Comparison of ENCODE assay signal across 8 cellular contexts in the genomic region with DNA sequence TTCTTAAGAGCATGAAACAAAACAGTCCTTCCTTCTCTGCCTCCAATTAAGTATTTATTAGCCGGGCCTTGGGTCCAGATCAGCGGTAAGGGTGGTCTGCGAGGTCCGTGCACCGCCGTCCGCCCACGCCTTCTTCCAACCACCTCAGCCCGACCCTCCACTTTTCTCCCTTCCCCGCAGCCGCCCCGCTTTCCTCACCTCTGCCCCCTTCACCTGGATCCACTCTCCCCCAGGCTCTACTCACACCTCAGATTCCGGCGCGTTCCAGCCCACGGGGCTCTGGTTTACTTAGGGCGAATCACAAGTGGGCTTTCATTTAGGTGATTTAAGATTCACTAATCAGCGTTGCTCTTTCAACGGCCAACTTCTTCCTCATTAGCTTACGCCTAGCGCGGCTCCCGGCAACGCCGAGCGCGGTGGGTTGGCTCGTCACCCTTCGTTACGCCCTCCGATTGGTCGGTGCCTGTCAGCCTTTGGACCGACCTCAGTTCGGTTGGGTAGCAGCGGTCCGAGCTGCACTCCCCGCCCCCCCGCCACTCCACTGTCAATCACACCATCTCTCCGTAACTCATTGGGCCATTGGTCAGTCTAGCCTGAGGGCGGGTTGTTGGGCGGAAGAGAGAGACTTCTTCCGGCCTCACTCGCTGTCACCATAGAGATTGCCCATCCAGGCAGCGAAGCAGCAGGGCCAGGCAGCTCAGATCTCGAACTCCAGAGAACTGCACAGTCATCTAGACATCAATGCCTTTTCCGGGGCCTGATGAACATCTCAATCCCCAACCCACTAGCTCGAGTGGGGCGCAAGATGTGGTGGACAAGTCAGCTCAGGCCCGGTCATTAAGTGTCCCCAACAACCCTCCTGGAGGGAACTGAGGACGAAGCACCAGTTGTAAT. TPM values are rescaled to one million over a fixed set of nuclear protein-coding genes. Genes with fewer than 3 reads are reported as not detected.
DNase-seq lines count a peak whose midpoint lies in the region; ATAC-seq and TF ChIP-seq lines count a peak whose summit lies in the region.

A gene (minus strand): TSS at position 286 of the 894 bp plus-strand sequence. CDS start 9,385 bp downstream, outside the sequence.

- POLR2A ChIA-PET in activated naive CD8-positive, alpha-beta T cell treated with anti-CD3 and anti-CD28 coated beads, Interleukin-2, amount 10 ng/mL, durations not matched to agents 7 days and 5 days (lab: Charles Lee): interaction anchor here (0.5 to 2.0 kb wide), 6 partner anchors 19 to 350 kb away, joined by 3 to 11 read pairs (median 5); a partner anchor contains a TSS

- peak within 1 kb of the TSS; percentile 99 for H3K4me3 Mint-ChIP-seq in activated naive CD8-positive, alpha-beta T cell treated with anti-CD3 and anti-CD28 coated beads, Interleukin-2, amount 10 ng/mL, durations not matched to agents 7 days and 5 days
- peak within 1 kb of the TSS; percentile 100 for H3K4me3 Mint-ChIP-seq in glutamatergic neuron (ENCODE audit: unreplicated experiment)

- ATAC-seq in HG02678 (IDR thresholded peaks at IDR 0.05; ENCODE audit: unreplicated experiment) (peak; percentile 98), thoracic aorta (ENCODE audit: insufficient number of reproducible peaks, low FRiP score, low read depth) (peak; percentile 98)
- ATAC-seq in activated naive CD8-positive, alpha-beta T cell treated with anti-CD3 and anti-CD28 coated beads, Interleukin-2, amount 10 ng/mL, durations not matched to agents 7 days and 5 days (ENCODE audit: low read depth): peak; percentile 99

- H3K4me3 ChIP-seq in SU-DHL-6 (ENCODE audit: insufficient read depth, low read length, poor library complexity, severe bottlenecking) (peak within 1 kb of the TSS; percentile 84), osteoblast (ENCODE audit: insufficient read depth, low read length) (peak within 1 kb of the TSS; percentile 85), thoracic aorta (peak within 1 kb of the TSS; percentile 92)

- H3F3A ChIP-seq in SU-DHL-6 (ENCODE audit: insufficient read depth): peaks cover 2% of the 10 kb centered on the region

- peak; percentile 35 for TF ChIP-seq POLR2A in GM10847 (IDR thresholded peaks at IDR 0.05; ENCODE audit: extremely low read depth, insufficient read length)

- H3K27ac ChIP-seq in SU-DHL-6 (ENCODE audit: low read depth, low read length) (peak within 1 kb of the TSS; percentile 38), osteoblast (ENCODE audit: low read depth, low read length) (peak within 1 kb of the TSS; percentile 75), thoracic aorta (peak within 1 kb of the TSS; percentile 59 to 64)

- H3K9me3 ChIP-seq in SU-DHL-6 (ENCODE audit: insufficient read depth, low read length) (no peaks in the 10 kb centered on the region), osteoblast (ENCODE audit: low read depth, low read length) (no peaks in the 10 kb centered on the region), thoracic aorta (no peaks in the 10 kb centered on the region)

- H4K20me1 ChIP-seq in SU-DHL-6 (ENCODE audit: low read depth, low read length) (no peaks in the 10 kb centered on the region), osteoblast (ENCODE audit: insufficient read depth, low read length) (no peaks in the 10 kb centered on the region)

- peak within 1 kb of the TSS; percentile 96 for H3K27ac Mint-ChIP-seq in activated naive CD8-positive, alpha-beta T cell treated with anti-CD3 and anti-CD28 coated beads, Interleukin-2, amount 10 ng/mL, durations not matched to agents 7 days and 5 days
- H3K27ac Mint-ChIP-seq in glutamatergic neuron (ENCODE audit: unreplicated experiment): peak within 1 kb of the TSS; percentile 95

- H3K4me2 ChIP-seq in SU-DHL-6 (ENCODE audit: low read depth, low read length, poor library complexity, severe bottlenecking) (peak within 1 kb of the TSS; percentile 84), osteoblast (ENCODE audit: insufficient read depth, low read length) (peak within 1 kb of the TSS; percentile 91)

- TF ChIP-seq CTCF in SU-DHL-6 (IDR thresholded peaks at IDR 0.05; ENCODE audit: insufficient read depth, low read length, poor library complexity, severe bottlenecking): no peak
- no peak for TF ChIP-seq CTCF in glutamatergic neuron (IDR thresholded peaks at IDR 0.05; ENCODE audit: partially characterized antibody, unreplicated experiment)
- TF ChIP-seq CTCF in osteoblast (IDR thresholded peaks at IDR 0.05; ENCODE audit: extremely low read depth, low read depth, low read length): no peak
- TF ChIP-seq CTCF in thoracic aorta (IDR thresholded peaks at IDR 0.05): no peak

- peaks cover 16% of the 10 kb centered on the region for H3K4me1 Mint-ChIP-seq in activated naive CD8-positive, alpha-beta T cell treated with anti-CD3 and anti-CD28 coated beads, Interleukin-2, amount 10 ng/mL, durations not matched to agents 7 days and 5 days
- H3K4me1 Mint-ChIP-seq in glutamatergic neuron (ENCODE audit: low read depth, unreplicated experiment): peaks cover 12% of the 10 kb centered on the region

- H3K36me3 Mint-ChIP-seq in activated naive CD8-positive, alpha-beta T cell treated with anti-CD3 and anti-CD28 coated beads, Interleukin-2, amount 10 ng/mL, durations not matched to agents 7 days and 5 days: peaks cover 1% of the 10 kb centered on the region
- no peaks in the 10 kb centered on the region for H3K36me3 Mint-ChIP-seq in glutamatergic neuron (ENCODE audit: unreplicated experiment)

- no peaks in the 10 kb centered on the region for H3K9me3 Mint-ChIP-seq in activated naive CD8-positive, alpha-beta T cell treated with anti-CD3 and anti-CD28 coated beads, Interleukin-2, amount 10 ng/mL, durations not matched to agents 7 days and 5 days
- H3K9me3 Mint-ChIP-seq in glutamatergic neuron (ENCODE audit: unreplicated experiment): peaks cover 2% of the 10 kb centered on the region

- H3K9ac ChIP-seq in SU-DHL-6 (ENCODE audit: low read length): peak within 1 kb of the TSS; percentile 71

- H3K36me3 ChIP-seq in SU-DHL-6 (ENCODE audit: low read length) (0 out of 2 replicates have a peak, but pooled peaks cover 2% of the 10 kb centered on the region), osteoblast (ENCODE audit: insufficient read depth, low read length) (no peaks in the 10 kb centered on the region), thoracic aorta (no peaks in the 10 kb centered on the region)

- H3K79me2 ChIP-seq in SU-DHL-6 (ENCODE audit: insufficient read depth, low read length): peaks cover 12% of the 10 kb centered on the region; the same call in 1 of the 2 replicates
- H3K79me2 ChIP-seq in osteoblast (ENCODE audit: insufficient read depth, low read length): peaks cover 9% of the 10 kb centered on the region

- H2AFZ ChIP-seq in SU-DHL-6 (ENCODE audit: low read depth, low read length, severe bottlenecking) (peak within 1 kb of the TSS; percentile 65), osteoblast (ENCODE audit: low read length) (peak within 1 kb of the TSS; percentile 99)

- H3K4me1 ChIP-seq in osteoblast (ENCODE audit: insufficient read depth, low read length) (no peaks in the 10 kb centered on the region), thoracic aorta (ENCODE audit: control insufficient read depth in 1 of 2, low read depth in 2 of 2) (peaks cover 6 to 9% of the 10 kb centered on the region in 2 donors)

- DNase-seq in NCI-H128 (lab: John Stamatoyannopoulos, UW; ENCODE audit: unreplicated experiment) (peak; percentile 73), glutamatergic neuron (peak; percentile 98), osteoblast (ENCODE audit: insufficient read length, low spot score, missing footprints) (peak; percentile 99), thoracic aorta (ENCODE audit: low spot score) (peak; percentile 96)
- peak; percentile 90 for DNase-seq in activated naive CD8-positive, alpha-beta T cell treated with anti-CD3 and anti-CD28 coated beads, Interleukin-2, amount 10 ng/mL, durations not matched to agents 7 days and 5 days

- H3K9me2 ChIP-seq in SU-DHL-6 (replicated peaks; ENCODE audit: insufficient read depth, low read length): no peaks in the 10 kb centered on the region

- no peaks in the 10 kb centered on the region for H3K27me3 ChIP-seq in SU-DHL-6 (ENCODE audit: low read length)
- H3K27me3 ChIP-seq in osteoblast (ENCODE audit: insufficient read depth, low read length): no peaks in the 10 kb centered on the region
- H3K27me3 ChIP-seq in thoracic aorta (replicated peaks; ENCODE audit: insufficient read depth): no peaks in the 10 kb centered on the region

- H3K27me3 Mint-ChIP-seq in activated naive CD8-positive, alpha-beta T cell treated with anti-CD3 and anti-CD28 coated beads, Interleukin-2, amount 10 ng/mL, durations not matched to agents 7 days and 5 days: peaks cover 8% of the 10 kb centered on the region
- peaks cover 2% of the 10 kb centered on the region for H3K27me3 Mint-ChIP-seq in glutamatergic neuron (ENCODE audit: unreplicated experiment)

RNA-seq across cellular contexts. Expression of the gene that starts here (rescaled TPM):
- 10 to 100 TPM; 13.1 to 14.3 TPM for total RNA-seq in activated naive CD8-positive, alpha-beta T cell treated with anti-CD3 and anti-CD28 coated beads, Interleukin-2, amount 10 ng/mL, durations not matched to agents 7 days and 5 days
- 15.8 TPM for total RNA-seq in glutamatergic neuron (ENCODE audit: unreplicated experiment)
- total RNA-seq in osteoblast: 22.1 and 30.0 TPM in 2 replicates
- total RNA-seq in thoracic aorta: 10 to 100 TPM; 15.2 to 17.7 TPM

Comparison
In these comparisons a context has a peak if more than half of its experiments do, and no peak if none do; other contexts are left out.
1. Peak in every context shown above with its lines: DNase-seq, ATAC-seq, H3K4me3 ChIP-seq and H3K27ac ChIP-seq.